Comparison of ENCODE assay signal across 1 cellular context in genomic region chr14:53278602-53279506, GRCh38.
TF ChIP-seq lines count a peak whose summit lies in the region.

No MANE protein-coding gene starts in this region.

TF ChIP-seq in HCT116, 20 proteins besides CTCF, POLR2A, EP300 and RAD21 (continued from another document):
- TF ChIP-seq TCF7L2 (IDR thresholded peaks at IDR 0.05; ENCODE audit: borderline replicate concordance, extremely low read depth, insufficient read depth, insufficient read length): no peak
TF ChIP-seq in HCT116: peak in this region for 0.
